Comparison of ENCODE assay signal across 24 cellular contexts in the genomic region with DNA sequence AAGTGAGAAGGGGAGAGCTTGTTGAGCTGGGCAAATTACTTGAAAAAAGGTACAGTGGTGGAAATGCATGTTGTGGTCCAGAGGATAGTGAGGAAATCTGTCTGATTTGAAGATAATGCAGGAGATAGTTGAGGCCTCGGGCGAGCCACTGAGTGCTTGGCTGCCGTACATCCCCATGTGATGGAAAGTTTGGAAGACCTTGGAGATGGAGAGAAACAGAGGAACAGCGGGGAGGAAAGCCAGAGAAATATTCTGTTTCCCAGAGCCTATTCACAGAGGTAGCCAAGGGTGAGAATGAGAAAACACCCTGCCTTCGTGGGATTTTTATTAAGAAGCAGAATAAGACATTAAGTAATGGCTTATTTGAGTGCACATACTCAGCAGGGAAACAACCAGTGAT.
"Had no signal": no experiment of that assay in that cellular context is flagged by ENCODE, and none has a peak within 500 bp of the region (broad histone marks: within the 10 kb centered on the region; RNA-seq: fewer than 3 reads in every experiment).

No MANE protein-coding gene starts in this region.

- H3K27ac Mint-ChIP-seq: dendritic cell treated with granulocyte-macrophage colony-stimulating factor and Interleukin-4, amounts not matched to agents 40 ng/mL and 50 ng/mL, for 4 days; effector memory CD8-positive, alpha-beta T cell; endodermal cell; mesothelial cell of epicardium had no signal

- ATAC-seq: effector memory CD8-positive, alpha-beta T cell; esophagus mucosa; gastrocnemius medialis; heart right ventricle; left cardiac atrium; left lung; left ventricle myocardium superior; lower lobe of right lung; mucosa of descending colon had no signal

- H3K27me3 ChIP-seq: colonic mucosa, esophagus squamous epithelium, gastrocnemius medialis, heart right ventricle, left lung had no signal

- H3K36me3 Mint-ChIP-seq: mesothelial cell of epicardium had no signal

- H3K9me3 ChIP-seq: colonic mucosa, esophagus squamous epithelium, gastrocnemius medialis, heart right ventricle, left lung, lower lobe of right lung, mucosa of descending colon had no signal

- H3K4me1 ChIP-seq: colonic mucosa, esophagus squamous epithelium, gastrocnemius medialis, heart right ventricle, left lung, lower lobe of right lung had no signal

- H3K36me3 ChIP-seq: colonic mucosa, esophagus squamous epithelium, gastrocnemius medialis, heart right ventricle, left lung, lower lobe of right lung had no signal

- H3K9me3 Mint-ChIP-seq: dendritic cell treated with granulocyte-macrophage colony-stimulating factor and Interleukin-4, amounts not matched to agents 40 ng/mL and 50 ng/mL, for 4 days; effector memory CD8-positive, alpha-beta T cell; endodermal cell; mesothelial cell of epicardium had no signal

- H3K4me3 ChIP-seq: colonic mucosa, esophagus squamous epithelium, gastrocnemius medialis, heart right ventricle, left lung, lower lobe of right lung, mucosa of descending colon had no signal

- DNase-seq: colonic mucosa; cortex of kidney; effector CD8-positive, alpha-beta T cell; effector memory CD8-positive, alpha-beta T cell; endodermal cell; erythroblast; esophagus squamous epithelium; foreskin fibroblast; foreskin melanocyte; gastrocnemius medialis; glutamatergic neuron; head of caudate nucleus; heart right ventricle; hippocampal formation; left cardiac atrium; left lung; left ventricle myocardium superior; lower lobe of right lung; mesenchymal stem cell; mucosa of descending colon had no signal

- H3K27me3 Mint-ChIP-seq: dendritic cell treated with granulocyte-macrophage colony-stimulating factor and Interleukin-4, amounts not matched to agents 40 ng/mL and 50 ng/mL, for 4 days had no signal

- H3K4me3 Mint-ChIP-seq: dendritic cell treated with granulocyte-macrophage colony-stimulating factor and Interleukin-4, amounts not matched to agents 40 ng/mL and 50 ng/mL, for 4 days; effector memory CD8-positive, alpha-beta T cell; endodermal cell; mesothelial cell of epicardium had no signal

- H3K27ac ChIP-seq: colonic mucosa, epithelial cell of prostate, esophagus squamous epithelium, gastrocnemius medialis, heart right ventricle, left lung, lower lobe of right lung had no signal
